In the genomic region with DNA sequence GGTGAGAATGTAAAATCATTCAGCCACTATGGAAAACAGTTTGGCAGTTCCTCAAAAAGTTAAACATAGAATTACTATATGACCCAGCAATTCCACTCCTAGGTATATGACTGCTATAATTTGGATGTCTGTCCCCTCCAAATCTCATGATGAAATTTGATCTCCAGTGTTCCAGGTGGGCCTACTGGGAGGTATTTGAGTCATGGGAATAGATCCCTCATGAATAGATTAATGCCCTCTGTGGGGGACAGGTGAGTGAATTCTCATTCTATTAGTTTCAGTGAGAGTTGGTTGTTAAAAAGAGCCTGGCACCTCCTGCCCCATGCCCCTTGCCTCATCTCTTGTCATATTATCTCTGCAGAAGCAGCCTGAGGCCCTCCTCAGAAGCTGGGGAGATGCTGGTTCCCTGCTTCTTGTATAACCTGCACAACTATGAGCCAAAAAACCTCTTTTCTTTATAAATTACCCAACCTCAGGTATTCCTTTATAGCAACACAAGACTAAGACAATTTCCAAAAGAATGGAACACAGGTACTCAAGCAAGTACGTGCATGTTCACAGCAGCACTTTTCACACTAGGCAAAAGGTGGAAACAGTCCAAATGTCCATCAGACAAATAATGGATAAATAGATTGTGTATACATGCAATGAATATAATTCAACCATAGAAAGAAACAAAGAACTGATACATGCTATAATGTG, we compare ENCODE assay signal across 33 cellular contexts.
"Had no signal": no experiment of that assay in that cellular context is flagged by ENCODE, and none has a peak within 500 bp of the region (broad histone marks: within the 10 kb centered on the region; RNA-seq: fewer than 3 reads in every experiment).

No MANE protein-coding gene starts in this region.

- H3K36me3 ChIP-seq: adrenal gland, cardiac muscle cell, colonic mucosa, WERI-Rb-1 had no signal

- H3K27ac ChIP-seq: adrenal gland, body of pancreas, cardiac muscle cell, colonic mucosa, WERI-Rb-1 had no signal

- H3K4me1 ChIP-seq: body of pancreas, colonic mucosa had no signal

- H3K27me3 ChIP-seq: adrenal gland, body of pancreas, cardiac muscle cell, colonic mucosa had no signal

- ATAC-seq: activated CD4-positive, alpha-beta T cell treated with anti-CD3 and anti-CD28 coated beads for 36 hours; activated CD4-positive, CD25-positive, alpha-beta regulatory T cell treated with anti-CD3 and anti-CD28 coated beads, Interleukin-2, amount 50 U/mL, for 24 hours; activated CD8-positive, alpha-beta memory T cell treated with anti-CD3 and anti-CD28 coated beads, Interleukin-2, amount 10 ng/mL, durations not matched to agents 7 days and 5 days; activated CD8-positive, alpha-beta T cell treated with anti-CD3 and anti-CD28 coated beads, Interleukin-2, amount 10 ng/mL, durations not matched to agents 7 days and 5 days; activated naive CD8-positive, alpha-beta T cell treated with anti-CD3 and anti-CD28 coated beads, Interleukin-2, amount 50 U/mL, for 24 hours; body of pancreas; T-helper 17 cell had no signal

- FAIRE-seq: endometrium, endothelial cell of umbilical vein, frontal cortex had no signal

- DNase-seq: activated B cell treated with CpG ODN at 0.5 μM for 24 hours; activated CD4-positive, alpha-beta memory T cell treated with anti-CD3 and anti-CD28 coated beads for 36 hours; activated CD4-positive, alpha-beta T cell treated with anti-CD3 and anti-CD28 coated beads for 36 hours; activated CD4-positive, alpha-beta T cell treated with anti-CD3 and anti-CD28 coated beads, Interleukin-2, amount 10 ng/mL, durations not matched to agents 24 days and 14 days; activated CD8-positive, alpha-beta memory T cell treated with anti-CD3 and anti-CD28 coated beads, Interleukin-2, amount 10 ng/mL, durations not matched to agents 7 days and 5 days; activated CD8-positive, alpha-beta memory T cell treated with anti-CD3 and anti-CD28 coated beads, Interleukin-2, amount 50 U/mL, for 4 hours; activated CD8-positive, alpha-beta T cell treated with anti-CD3 and anti-CD28 coated beads, Interleukin-2, amount 10 ng/mL, durations not matched to agents 7 days and 5 days; activated effector memory CD4-positive, alpha-beta T cell treated with anti-CD3 and anti-CD28 coated beads, Interleukin-2, amount 50 U/mL, for 16 hours; activated naive CD4-positive, alpha-beta T cell treated with anti-CD3 and anti-CD28 coated beads for 36 hours; activated naive CD8-positive, alpha-beta T cell treated with anti-CD3 and anti-CD28 coated beads for 36 hours; activated naive CD8-positive, alpha-beta T cell treated with anti-CD3 and anti-CD28 coated beads, Interleukin-2, amount 50 U/mL, for 24 hours; activated T-cell treated with anti-CD3 and anti-CD28 coated beads, Interleukin-2, amount 50 U/mL, for 1 hour; activated T-cell treated with anti-CD3 and anti-CD28 coated beads, Interleukin-2, amount 50 U/mL, for 48 hours; adrenal gland; amygdala; aorta; body of pancreas; central memory CD4-positive, alpha-beta T cell; cerebellar nuclear complex; colonic mucosa; effector CD8-positive, alpha-beta T cell; erythroblast; foreskin fibroblast; head of caudate nucleus; hypothalamus; T-helper 17 cell; T1000; WERI-Rb-1 had no signal

- H3K9me3 ChIP-seq: adrenal gland, body of pancreas, colonic mucosa had no signal

- H3K4me3 ChIP-seq: adrenal gland, body of pancreas, cardiac muscle cell, colonic mucosa had no signal
